17 cellular contexts compared by ENCODE assay signal in genomic region chr11:44740967-44741366, GRCh38. TPM values are rescaled to one million over a fixed set of nuclear protein-coding genes. Genes with fewer than 3 reads are reported as not detected.
"Had no signal": no experiment of that assay in that cellular context is flagged by ENCODE, and none has a peak within 500 bp of the region (broad histone marks: within the 10 kb centered on the region; RNA-seq: fewer than 3 reads in every experiment).

No MANE protein-coding gene starts in this region.

- DNase-seq: activated CD4-positive, alpha-beta T cell treated with anti-CD3 and anti-CD28 coated beads, Interleukin-2, amount 10 ng/mL, durations not matched to agents 24 days and 14 days; activated CD4-positive, CD25-positive, alpha-beta regulatory T cell; activated CD8-positive, alpha-beta memory T cell treated with anti-CD3 and anti-CD28 coated beads, Interleukin-2, amount 50 U/mL, for 48 hours; aorta; foreskin fibroblast; head of caudate nucleus; natural killer cell; stimulated activated CD4-positive, alpha-beta T cell treated with anti-CD3 and anti-CD28 coated beads, Interleukin-15, amount 100 ng/mL, for 24 hours; stimulated activated CD4-positive, alpha-beta T cell treated with anti-CD3 and anti-CD28 coated beads, Interleukin-4, amount 100 ng/mL, for 1 hour; stimulated activated naive B cell treated with anti-CD40 and anti-IgM and Interleukin-4, amounts not matched to agents 10 μg/mL and 1 μg/mL and 100 μg/mL, for 72 hours; tibial artery had no signal

- H3K4me1 Mint-ChIP-seq: memory B cell, natural killer cell had no signal

- H3K4me1 ChIP-seq: tibial artery had no signal

- H3K36me3 ChIP-seq: tibial artery, vagina had no signal

- H3K9me3 ChIP-seq: tibial artery, vagina had no signal

- H3K4me3 ChIP-seq: skin epidermis, tibial artery, vagina had no signal

- H3K4me3 Mint-ChIP-seq: activated CD4-positive, alpha-beta T cell treated with anti-CD3 and anti-CD28 coated beads, Interleukin-2, amount 10 ng/mL, durations not matched to agents 24 days and 14 days; memory B cell; natural killer cell; stimulated activated naive B cell treated with anti-CD40 and anti-IgM and Interleukin-4, amounts not matched to agents 10 μg/mL and 1 μg/mL and 100 μg/mL, for 72 hours; T-helper 2 cell treated with Interferon-gamma antibody and Interleukin-4, amounts not matched to agents 5 μg/mL and 100 μg/mL, for 36 hours had no signal

- H3K27me3 Mint-ChIP-seq: activated CD4-positive, alpha-beta T cell treated with anti-CD3 and anti-CD28 coated beads, Interleukin-2, amount 10 ng/mL, durations not matched to agents 24 days and 14 days had no signal

- H3K27ac ChIP-seq: tibial artery, vagina had no signal

- ATAC-seq: left lobe of liver; natural killer cell; stimulated activated naive B cell treated with anti-CD40 and anti-IgM and Interleukin-4, amounts not matched to agents 10 μg/mL and 1 μg/mL and 100 μg/mL, for 72 hours had no signal

- H3K27me3 ChIP-seq: tibial artery, vagina had no signal

- H3K36me3 Mint-ChIP-seq: natural killer cell; stimulated activated naive B cell treated with anti-CD40 and anti-IgM and Interleukin-4, amounts not matched to agents 10 μg/mL and 1 μg/mL and 100 μg/mL, for 72 hours had no signal

- H3K27ac Mint-ChIP-seq: activated CD4-positive, alpha-beta T cell treated with anti-CD3 and anti-CD28 coated beads, Interleukin-2, amount 10 ng/mL, durations not matched to agents 24 days and 14 days; memory B cell; natural killer cell; stimulated activated naive B cell treated with anti-CD40 and anti-IgM and Interleukin-4, amounts not matched to agents 10 μg/mL and 1 μg/mL and 100 μg/mL, for 72 hours; T-helper 2 cell treated with Interferon-gamma antibody and Interleukin-4, amounts not matched to agents 5 μg/mL and 100 μg/mL, for 36 hours had no signal

- H3K9me3 Mint-ChIP-seq: activated CD4-positive, alpha-beta T cell treated with anti-CD3 and anti-CD28 coated beads, Interleukin-2, amount 10 ng/mL, durations not matched to agents 24 days and 14 days; memory B cell; natural killer cell; stimulated activated naive B cell treated with anti-CD40 and anti-IgM and Interleukin-4, amounts not matched to agents 10 μg/mL and 1 μg/mL and 100 μg/mL, for 72 hours; T-helper 2 cell treated with Interferon-gamma antibody and Interleukin-4, amounts not matched to agents 5 μg/mL and 100 μg/mL, for 36 hours had no signal

RNA-seq across cellular contexts. Expression of gene TSPAN18, which starts 14.2 kb away (rescaled TPM):
- total RNA-seq: bronchial epithelial cell had no signal
